In the genomic region with DNA sequence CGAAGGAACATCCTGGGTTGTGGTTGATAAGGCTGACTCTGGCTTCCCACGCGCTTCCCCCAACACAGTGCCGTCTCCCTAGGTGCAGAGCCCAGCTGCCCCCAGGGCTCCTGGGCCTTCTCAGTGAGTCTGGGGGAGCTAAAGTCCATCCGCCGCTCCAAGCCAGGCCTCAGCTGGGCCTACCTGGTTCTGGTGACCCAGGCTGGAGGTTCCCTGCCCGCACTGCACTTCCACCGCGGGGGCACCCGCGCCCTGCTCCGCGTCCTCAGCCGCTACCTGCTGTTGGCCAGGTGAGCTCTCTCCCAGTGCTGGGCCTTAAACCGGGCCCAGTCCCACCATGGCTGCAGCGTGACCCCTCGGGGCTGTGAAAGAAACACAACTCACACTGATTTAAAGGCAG, we compare ENCODE assay signal across 28 cellular contexts. TPM values are rescaled to one million over a fixed set of nuclear protein-coding genes. Genes with fewer than 3 reads are reported as not detected.
DNase-seq lines count a peak whose midpoint lies in the region; ATAC-seq, FAIRE-seq and TF ChIP-seq lines count a peak whose summit lies in the region.
"Had no signal": no experiment of that assay in that cellular context is flagged by ENCODE, and none has a peak within 500 bp of the region (broad histone marks: within the 10 kb centered on the region; RNA-seq: fewer than 3 reads in every experiment).

No MANE protein-coding gene starts in this region.

- H3K9me1 ChIP-seq in K562 (ENCODE audit: control insufficient read depth, insufficient read depth, low read length): no peaks in the 10 kb centered on the region

- H3K4me3 Mint-ChIP-seq in stimulated activated effector memory CD8-positive, alpha-beta T cell treated with anti-CD3 and anti-CD28 coated beads, Interleukin-12 subunit alpha, Interleukin-12 subunit beta, amount 100 ng/mL, for 72 hours: no peak overlapping the region
- no peak overlapping the region for H3K4me3 Mint-ChIP-seq in Caco-2 (ENCODE audit: unreplicated experiment)
- H3K4me3 Mint-ChIP-seq: CD8-positive, alpha-beta T cell had no signal

- H3K4me1 ChIP-seq in K562 (replicated peaks in 1 of 2; ENCODE audit: control insufficient read depth in 2 of 2, insufficient read depth in 2 of 2, low read length in 2 of 2) (peaks cover 6 to 57% of the 10 kb centered on the region in 2 experiments; a peak in 3 of 5 replicates), lower lobe of right lung (peaks cover 15% of the 10 kb centered on the region), Caco-2 (peaks cover 9% of the 10 kb centered on the region; the same call in 1 of the 2 replicates)
- H3K4me1 ChIP-seq: SJCRH30 had no signal

- no peak for TF ChIP-seq POLR2A in K562 (conservative IDR thresholded peaks at IDR 0.05)

- no peaks in the 10 kb centered on the region for H3K9me3 Mint-ChIP-seq in stimulated activated effector memory CD8-positive, alpha-beta T cell treated with anti-CD3 and anti-CD28 coated beads, Interleukin-12 subunit alpha, Interleukin-12 subunit beta, amount 100 ng/mL, for 72 hours
- H3K9me3 Mint-ChIP-seq in Caco-2 (ENCODE audit: unreplicated experiment): no peaks in the 10 kb centered on the region
- H3K9me3 Mint-ChIP-seq: CD8-positive, alpha-beta T cell had no signal

- H3K27me3 ChIP-seq in H7 (ENCODE audit: control insufficient read depth, insufficient read depth, low read length) (no peaks in the 10 kb centered on the region), K562 (ENCODE audit: control insufficient read depth in 2 of 2, insufficient read depth in 2 of 2, low read length in 2 of 2) (no peaks in the 10 kb centered on the region), lower lobe of right lung (ENCODE audit: low read depth) (no peaks in the 10 kb centered on the region), Caco-2 (replicated peaks; ENCODE audit: control insufficient read depth, insufficient read depth, low read length) (no peaks in the 10 kb centered on the region)
- H3K27me3 ChIP-seq: SJCRH30 had no signal

- CTCF ChIA-PET in K562 (lab: Yijun Ruan, JAX; ENCODE audit: low intra/inter-chr PET ratio): no interaction called here
- CTCF ChIA-PET in Caco-2 (lab: Charles Lee): no interaction called here

- 94% methylated on average over 17 of the region's 17 CpGs for WGBS in K562 (ENCODE audit: insufficient coverage, low coverage, missing lambda C conversion rate)

- intact Hi-C loops in K562 (cut with micrococcal nuclease): no loop called here
- intact Hi-C loops in lower lobe of right lung (cut with DNase I): no loop called here
- intact Hi-C loops in Caco-2 (cut with micrococcal nuclease; ENCODE audit: unreplicated experiment): no loop called here

- no peak for TF ChIP-seq EP300 in K562 (IDR thresholded peaks at IDR 0.05; ENCODE audit: low read length)

- no peak overlapping the region for H3K27ac ChIP-seq in K562 (ENCODE audit: extremely low read depth, low read depth, low read length)
- no peak overlapping the region for H3K27ac ChIP-seq in lower lobe of right lung
- H3K27ac ChIP-seq: A549, C4-2B, HL-60, PC-9, SJCRH30 had no signal

- POLR2A ChIA-PET in K562 (lab: Yijun Ruan, JAX): interaction anchor here (0.6 to 0.7 kb wide), 2 partner anchors 42 to 287 kb away, joined by 3 read pairs; no protein-coding TSS in a partner anchor
- POLR2A ChIA-PET in Caco-2 (lab: Charles Lee): no interaction called here

- ATAC-seq in K562: no peak
- no peak for ATAC-seq in lower lobe of right lung
- no peak for ATAC-seq in stimulated activated effector memory CD8-positive, alpha-beta T cell treated with anti-CD3 and anti-CD28 coated beads, Interleukin-12 subunit alpha, Interleukin-12 subunit beta, amount 100 ng/mL, for 72 hours
- ATAC-seq: A549; CD8-positive, alpha-beta T cell; GM12878; Right ventricle myocardium inferior; SK-N-SH treated with all-trans-retinoic acid at 6 μM for 48 hours had no signal

- H3K9me3 ChIP-seq in K562 (replicated peaks; ENCODE audit: control insufficient read depth, insufficient read depth, low read depth, low read length): no peaks in the 10 kb centered on the region
- no peaks in the 10 kb centered on the region for H3K9me3 ChIP-seq in lower lobe of right lung
- H3K9me3 ChIP-seq in Caco-2: 0 out of 2 replicates have a peak, but pooled peaks cover 4% of the 10 kb centered on the region
- H3K9me3 ChIP-seq: SJCRH30 had no signal

- no peaks in the 10 kb centered on the region for H4K20me1 ChIP-seq in K562 (replicated peaks; ENCODE audit: control insufficient read depth, insufficient read depth, low read length)

- peaks cover 6% of the 10 kb centered on the region for H3K79me2 ChIP-seq in K562 (ENCODE audit: control insufficient read depth, insufficient read depth, low read length)

- TF ChIP-seq RAD21 in K562 (CRISPR knock-in tag; conservative IDR thresholded peaks at IDR 0.05 in 1 of 2, IDR thresholded peaks at IDR 0.05 in 1 of 2): no peak

- H3K9ac ChIP-seq in K562 (ENCODE audit: insufficient read depth in 1 of 2, low read depth in 2 of 2, low read length in 2 of 2): peak overlapping the region in 1 of 2 experiments; percentile 52; a peak in 2 of 4 replicates

- no peaks in the 10 kb centered on the region for H3K36me3 Mint-ChIP-seq in stimulated activated effector memory CD8-positive, alpha-beta T cell treated with anti-CD3 and anti-CD28 coated beads, Interleukin-12 subunit alpha, Interleukin-12 subunit beta, amount 100 ng/mL, for 72 hours
- H3K36me3 Mint-ChIP-seq in Caco-2 (ENCODE audit: insufficient read depth, unreplicated experiment): peaks cover 17% of the 10 kb centered on the region

- no peak overlapping the region for H3K4me2 ChIP-seq in K562 (ENCODE audit: insufficient read depth, low read length)
- H3K4me2 ChIP-seq: A549, PC-9 had no signal

- no peak overlapping the region for H2AFZ ChIP-seq in K562 (ENCODE audit: low read depth, low read length)
- H2AFZ ChIP-seq: PC-9 had no signal

- no peak for FAIRE-seq in K562 (lab: Jason Lieb, UNC)
- FAIRE-seq: A549, GM12878 had no signal

- TF ChIP-seq CTCF in K562 (IDR thresholded peaks at IDR 0.05 in 2 of 3, conservative IDR thresholded peaks at IDR 0.05 in 1 of 3; ENCODE audit: insufficient read depth in 2 of 3, low read depth in 1 of 3, low read length in 3 of 3): no peak
- TF ChIP-seq CTCF in lower lobe of right lung (IDR thresholded peaks at IDR 0.05): no peak
- TF ChIP-seq CTCF in Caco-2 (IDR thresholded peaks at IDR 0.05; ENCODE audit: insufficient read depth in 1 of 2, low read depth in 1 of 2, low read length in 1 of 2, severe bottlenecking in 1 of 2, unreplicated experiment in 1 of 2): no peak

- H3K4me3 ChIP-seq in H7 (ENCODE audit: insufficient read depth, low read depth, low read length): no peak overlapping the region
- H3K4me3 ChIP-seq in K562: no peak overlapping the region
- H3K4me3 ChIP-seq in lower lobe of right lung: no peak overlapping the region
- no peak overlapping the region for H3K4me3 ChIP-seq in Caco-2 (ENCODE audit: low read depth, low read length)
- H3K4me3 ChIP-seq: A549, GM12878, PC-9, SJCRH30 had no signal

- BruUV-seq in K562 (replicated peaks; lab: Mats Ljungman, UMichigan) (no TSS peak), Caco-2 (replicated peaks; lab: Mats Ljungman, UMichigan) (no TSS peak)

- DNase-seq in H7: peak; percentile 60
- no peak for DNase-seq in K562 (ENCODE audit: extremely low read depth in 1 of 4, low spot score in 3 of 4)
- peak; percentile 44 for DNase-seq in lower lobe of right lung
- no peak for DNase-seq in stimulated activated effector memory CD8-positive, alpha-beta T cell treated with anti-CD3 and anti-CD28 coated beads, Interleukin-12 subunit alpha, Interleukin-12 subunit beta, amount 100 ng/mL, for 72 hours (ENCODE audit: low spot score in 2 of 2)
- DNase-seq in Caco-2: no peak
- DNase-seq in hypothalamus (lab: John Stamatoyannopoulos, UW): no peak
- no peak for DNase-seq in NCI-H1417 (lab: John Stamatoyannopoulos, UW)
- DNase-seq: CD8-positive, alpha-beta T cell; DMS 273 treated with DMSO at 0.1 percent for 48 hours; DMS79; EL; GDM1; Karpas-422; NCI-H1092 treated with DMSO at 0.1 percent for 48 hours; NCI-H146; NCI-H1930; NCI-H2107; NCI-H446; NCI-H524 treated with DMSO at 0.1 percent for 48 hours; NCI-H774; PC-9 had no signal

- H3K36me3 ChIP-seq in H7 (replicated peaks; ENCODE audit: control insufficient read depth, insufficient read depth, low read length) (peaks cover 44% of the 10 kb centered on the region), K562 (ENCODE audit: control insufficient read depth, insufficient read depth, low read length) (peaks cover 55% of the 10 kb centered on the region), lower lobe of right lung (peaks cover 79% of the 10 kb centered on the region), Caco-2 (ENCODE audit: control insufficient read depth, insufficient read depth, low read length) (peaks cover 13% of the 10 kb centered on the region)

- no peaks in the 10 kb centered on the region for H3K27me3 Mint-ChIP-seq in Caco-2 (ENCODE audit: insufficient read depth, unreplicated experiment)

- peak overlapping the region; percentile 87 for H3K27ac Mint-ChIP-seq in stimulated activated effector memory CD8-positive, alpha-beta T cell treated with anti-CD3 and anti-CD28 coated beads, Interleukin-12 subunit alpha, Interleukin-12 subunit beta, amount 100 ng/mL, for 72 hours
- no peak overlapping the region for H3K27ac Mint-ChIP-seq in Caco-2 (ENCODE audit: unreplicated experiment)
- H3K27ac Mint-ChIP-seq: CD8-positive, alpha-beta T cell had no signal

- in situ Hi-C loops in K562 (cut with MboI): no loop called here

- H3K4me1 Mint-ChIP-seq in stimulated activated effector memory CD8-positive, alpha-beta T cell treated with anti-CD3 and anti-CD28 coated beads, Interleukin-12 subunit alpha, Interleukin-12 subunit beta, amount 100 ng/mL, for 72 hours: peaks cover 43% of the 10 kb centered on the region
- H3K4me1 Mint-ChIP-seq in Caco-2 (ENCODE audit: low read depth, unreplicated experiment): no peaks in the 10 kb centered on the region

RNA-seq across cellular contexts. Expression of gene TBC1D17, which starts 3.7 kb away (rescaled TPM):
- 10.2 and 12.6 TPM in 2 replicates for total RNA-seq in H7 (2014; rRNA removed; shearing (Covaris generic))
- total RNA-seq in K562 (2011; cell fraction: chromatin; rRNA removed; ENCODE audit: low replicate concordance): 34.8 and 78.7 TPM in 2 replicates
- 40.9 and 43.4 TPM in 2 replicates for total RNA-seq in K562 (2011; cell fraction: nucleolus; rRNA removed)
- total RNA-seq in K562 (2011; cell fraction: nucleoplasm; rRNA removed): 33.2 and 34.5 TPM in 2 replicates
- 3.8 and 6.8 TPM in 2 replicates for total RNA-seq in K562 (2014; rRNA removed)
- 2.6 and 3.2 TPM in 2 replicates for total RNA-seq in K562 (2014; rRNA removed; fragmentation: Illumina TruSeq; extraction: Trizol)
- 2.4 and 3.5 TPM in 2 replicates for total RNA-seq in K562 (2015; rRNA removed; fragmentation: Illumina TruSeq; extraction: Trizol)
- 14.2 and 16.0 TPM in 2 replicates for total RNA-seq in K562 (2021)
- polyA plus RNA-seq in K562 (2011; rRNA removed): 7.4 and 10.5 TPM in 2 replicates
- 8.7 and 14.7 TPM in 2 replicates for polyA plus RNA-seq in K562 (2011; cell fraction: cytosol; rRNA removed)
- polyA plus RNA-seq in K562 (2011; cell fraction: nucleus; rRNA removed): 33.2 and 48.4 TPM in 2 replicates
- polyA plus RNA-seq in K562 (2012): 15.8 and 16.9 TPM in 2 replicates
- polyA plus RNA-seq in K562 (2014; fragmentation: Illumina TruSeq; extraction: Trizol): 8.7 and 11.7 TPM in 2 replicates
- polyA plus RNA-seq in K562 (2014; fragmentation: Nextera tagmentation; extraction: Ambion mirVana): under 1 TPM; 0.42 to 0.46 TPM
- 14.7 and 18.2 TPM in 2 replicates for polyA plus RNA-seq in K562 (2014; rRNA removed)
- 5.7 and 7.2 TPM in 2 replicates for polyA minus RNA-seq in K562 (2011; rRNA and poly(A)+ RNA removed)
- polyA minus RNA-seq in K562 (2011; cell fraction: cytosol; rRNA and poly(A)+ RNA removed): 9.1 and 9.2 TPM in 2 replicates
- polyA minus RNA-seq in K562 (2011; cell fraction: nucleus; rRNA and poly(A)+ RNA removed): 12.3 and 15.3 TPM in 2 replicates
- 53.1 TPM for total RNA-seq in lower lobe of right lung
- 55.3 and 56.5 TPM in 2 replicates for total RNA-seq in Caco-2 (2022)

RNA-seq across cellular contexts. Expression of gene AKT1S1, which starts 4.0 kb away (rescaled TPM):
- 7.2 and 12.9 TPM in 2 replicates for total RNA-seq in H7 (2014; rRNA removed; shearing (Covaris generic))
- 24.5 and 49.9 TPM in 2 replicates for total RNA-seq in K562 (2011; cell fraction: chromatin; rRNA removed; ENCODE audit: low replicate concordance)
- total RNA-seq in K562 (2011; cell fraction: nucleolus; rRNA removed): 34.3 and 39.9 TPM in 2 replicates
- 26.9 and 29.9 TPM in 2 replicates for total RNA-seq in K562 (2011; cell fraction: nucleoplasm; rRNA removed)
- total RNA-seq in K562 (2014; rRNA removed) (25.7 and 33.8 TPM in 2 replicates), K562 (2014; rRNA removed; fragmentation: Illumina TruSeq; extraction: Trizol) (5.7 and 6.9 TPM in 2 replicates), K562 (2015; rRNA removed; fragmentation: Illumina TruSeq; extraction: Trizol) (13.5 and 14.4 TPM in 2 replicates), K562 (2021) (50.1 and 50.3 TPM in 2 replicates), lower lobe of right lung (29.7 TPM), Caco-2 (2022) (64.6 and 77.6 TPM in 2 replicates)
- polyA plus RNA-seq in K562 (2011; rRNA removed) (17.1 and 22.4 TPM in 2 replicates), K562 (2014; fragmentation: Illumina TruSeq; extraction: Trizol) (39.0 and 40.7 TPM in 2 replicates), K562 (2014; fragmentation: Nextera tagmentation; extraction: Ambion mirVana) (1 to 10 TPM; 1.2 TPM), K562 (2014; rRNA removed) (38.2 and 45.4 TPM in 2 replicates)
- 34.5 and 68.9 TPM in 2 replicates for polyA plus RNA-seq in K562 (2011; cell fraction: cytosol; rRNA removed)
- polyA plus RNA-seq in K562 (2011; cell fraction: nucleus; rRNA removed): 33.2 and 55.4 TPM in 2 replicates
- polyA plus RNA-seq in K562 (2012): 31.8 and 37.6 TPM in 2 replicates
- 7.8 and 10.3 TPM in 2 replicates for polyA minus RNA-seq in K562 (2011; rRNA and poly(A)+ RNA removed)
- 17.4 and 21.4 TPM in 2 replicates for polyA minus RNA-seq in K562 (2011; cell fraction: cytosol; rRNA and poly(A)+ RNA removed)
- polyA minus RNA-seq in K562 (2011; cell fraction: nucleus; rRNA and poly(A)+ RNA removed): 18.2 and 22.4 TPM in 2 replicates

RNA-seq across cellular contexts. Expression of gene PNKP, which starts 13.8 kb away (rescaled TPM):
- total RNA-seq in H7 (2014; rRNA removed; shearing (Covaris generic)): 76.2 and 94.7 TPM in 2 replicates
- 168 and 404 TPM in 2 replicates for total RNA-seq in K562 (2011; cell fraction: chromatin; rRNA removed; ENCODE audit: low replicate concordance)
- 252 and 258 TPM in 2 replicates for total RNA-seq in K562 (2011; cell fraction: nucleolus; rRNA removed)
- total RNA-seq in K562 (2011; cell fraction: nucleoplasm; rRNA removed): 178 and 185 TPM in 2 replicates
- total RNA-seq in K562 (2014; rRNA removed) (56.0 and 59.3 TPM in 2 replicates), K562 (2014; rRNA removed; fragmentation: Illumina TruSeq; extraction: Trizol) (12.3 and 18.1 TPM in 2 replicates), K562 (2015; rRNA removed; fragmentation: Illumina TruSeq; extraction: Trizol) (25.3 and 29.4 TPM in 2 replicates), K562 (2021) (84.9 and 85.4 TPM in 2 replicates), lower lobe of right lung (78.0 TPM), Caco-2 (2022) (130 and 147 TPM in 2 replicates)
- polyA plus RNA-seq in K562 (2011; rRNA removed) (13.7 and 21.3 TPM in 2 replicates), K562 (2014; fragmentation: Illumina TruSeq; extraction: Trizol) (26.7 and 30.0 TPM in 2 replicates), K562 (2014; fragmentation: Nextera tagmentation; extraction: Ambion mirVana) (1 to 10 TPM; 2.8 to 3.1 TPM), K562 (2014; rRNA removed) (64.0 and 71.3 TPM in 2 replicates)
- 12.2 and 25.9 TPM in 2 replicates for polyA plus RNA-seq in K562 (2011; cell fraction: cytosol; rRNA removed)
- 123 and 164 TPM in 2 replicates for polyA plus RNA-seq in K562 (2011; cell fraction: nucleus; rRNA removed)
- 56.7 and 64.2 TPM in 2 replicates for polyA plus RNA-seq in K562 (2012)
- polyA minus RNA-seq in K562 (2011; rRNA and poly(A)+ RNA removed): 6.7 and 8.2 TPM in 2 replicates
- 22.8 and 136 TPM in 2 replicates for polyA minus RNA-seq in K562 (2011; cell fraction: cytosol; rRNA and poly(A)+ RNA removed)
- polyA minus RNA-seq in K562 (2011; cell fraction: nucleus; rRNA and poly(A)+ RNA removed): 48.2 and 49.9 TPM in 2 replicates

RNA-seq across cellular contexts. Expression of gene IL4I1, which starts 15.5 kb away (rescaled TPM):
- total RNA-seq in H7 (2014; rRNA removed; shearing (Covaris generic)): 0.59 and 0.73 TPM in 2 replicates
- total RNA-seq in K562 (2011; cell fraction: chromatin; rRNA removed; ENCODE audit: low replicate concordance): 0.93 TPM in 1 of 2 replicates, not detected in the other
- 1.8 TPM in 2 replicates for total RNA-seq in K562 (2011; cell fraction: nucleolus; rRNA removed)
- total RNA-seq in K562 (2011; cell fraction: nucleoplasm; rRNA removed): 0.37 and 0.46 TPM in 2 replicates
- total RNA-seq in K562 (2014; rRNA removed) (0.90 and 0.95 TPM in 2 replicates), K562 (2014; rRNA removed; fragmentation: Illumina TruSeq; extraction: Trizol) (0.33 TPM in 1 of 2 replicates, not detected in the other), K562 (2015; rRNA removed; fragmentation: Illumina TruSeq; extraction: Trizol) (0.19 and 0.43 TPM in 2 replicates), K562 (2021) (0.55 and 0.76 TPM in 2 replicates), lower lobe of right lung (1.6 TPM), Caco-2 (2022) (0.61 and 1.1 TPM in 2 replicates)
- polyA plus RNA-seq in K562 (2011; rRNA removed) (0.06 and 0.31 TPM in 2 replicates), K562 (2014; fragmentation: Illumina TruSeq; extraction: Trizol) (0.15 TPM in 1 of 2 replicates, not detected in the other), K562 (2014; fragmentation: Nextera tagmentation; extraction: Ambion mirVana) (under 1 TPM in 1 of 2 experiments, not detected in 1; 0.13 TPM), K562 (2014; rRNA removed) (0.09 and 0.44 TPM in 2 replicates)
- polyA plus RNA-seq in K562 (2011; cell fraction: cytosol; rRNA removed): 0.04 and 0.36 TPM in 2 replicates
- polyA plus RNA-seq in K562 (2011; cell fraction: nucleus; rRNA removed): 0.24 and 0.27 TPM in 2 replicates
- polyA plus RNA-seq in K562 (2012): 0.50 and 0.56 TPM in 2 replicates
- 0.11 TPM in 1 of 2 replicates, not detected in the other for polyA minus RNA-seq in K562 (2011; rRNA and poly(A)+ RNA removed)
- polyA minus RNA-seq in K562 (2011; cell fraction: cytosol; rRNA and poly(A)+ RNA removed): 0.67 and 0.73 TPM in 2 replicates
- polyA minus RNA-seq in K562 (2011; cell fraction: nucleus; rRNA and poly(A)+ RNA removed): 0.67 and 0.81 TPM in 2 replicates
- total RNA-seq: PC-9, SJCRH30 had no signal

RNA-seq across cellular contexts. Expression of gene PTOV1, which starts 30.2 kb away (rescaled TPM):
- 205 and 219 TPM in 2 replicates for total RNA-seq in H7 (2014; rRNA removed; shearing (Covaris generic))
- total RNA-seq in K562 (2011; cell fraction: chromatin; rRNA removed; ENCODE audit: low replicate concordance): 128 and 364 TPM in 2 replicates
- 274 and 281 TPM in 2 replicates for total RNA-seq in K562 (2011; cell fraction: nucleolus; rRNA removed)
- total RNA-seq in K562 (2011; cell fraction: nucleoplasm; rRNA removed): 195 and 218 TPM in 2 replicates
- total RNA-seq in K562 (2014; rRNA removed): 61.3 and 79.5 TPM in 2 replicates
- 14.0 and 23.3 TPM in 2 replicates for total RNA-seq in K562 (2014; rRNA removed; fragmentation: Illumina TruSeq; extraction: Trizol)
- 43.5 and 44.6 TPM in 2 replicates for total RNA-seq in K562 (2015; rRNA removed; fragmentation: Illumina TruSeq; extraction: Trizol)
- 156 and 169 TPM in 2 replicates for total RNA-seq in K562 (2021)
- polyA plus RNA-seq in K562 (2011; rRNA removed): 33.0 and 58.6 TPM in 2 replicates
- 39.8 and 67.6 TPM in 2 replicates for polyA plus RNA-seq in K562 (2011; cell fraction: cytosol; rRNA removed)
- polyA plus RNA-seq in K562 (2011; cell fraction: nucleus; rRNA removed): 302 and 359 TPM in 2 replicates
- polyA plus RNA-seq in K562 (2012): 104 and 153 TPM in 2 replicates
- 61.7 and 81.3 TPM in 2 replicates for polyA plus RNA-seq in K562 (2014; fragmentation: Illumina TruSeq; extraction: Trizol)
- 1 to 10 TPM; 4.9 to 9.3 TPM for polyA plus RNA-seq in K562 (2014; fragmentation: Nextera tagmentation; extraction: Ambion mirVana)
- polyA plus RNA-seq in K562 (2014; rRNA removed): 68.1 and 75.0 TPM in 2 replicates
- polyA minus RNA-seq in K562 (2011; rRNA and poly(A)+ RNA removed): 22.8 and 25.3 TPM in 2 replicates
- polyA minus RNA-seq in K562 (2011; cell fraction: cytosol; rRNA and poly(A)+ RNA removed): 60.9 and 84.8 TPM in 2 replicates
- 81.6 and 99.6 TPM in 2 replicates for polyA minus RNA-seq in K562 (2011; cell fraction: nucleus; rRNA and poly(A)+ RNA removed)
- total RNA-seq in lower lobe of right lung: 124 TPM
- total RNA-seq in Caco-2 (2022): 209 and 224 TPM in 2 replicates

Comparison
In these comparisons a context has a peak if more than half of its experiments do, and no peak if none do; other contexts are left out.
1. DNase-seq: peak in H7 (single experiment) and lower lobe of right lung (single experiment); none in K562 (0 of 4), stimulated activated effector memory CD8-positive, alpha-beta T cell treated with anti-CD3 and anti-CD28 coated beads, Interleukin-12 subunit alpha, Interleukin-12 subunit beta, amount 100 ng/mL, for 72 hours (0 of 2), Caco-2 (0 of 2), hypothalamus (0 of 51) and NCI-H1417 (0 of 3).